12 cellular contexts compared by ENCODE assay signal in genomic region chr1:199685369-199685768, GRCh38.
DNase-seq lines count a peak whose midpoint lies in the region; ATAC-seq and TF ChIP-seq lines count a peak whose summit lies in the region.
"Had no signal": no experiment of that assay in that cellular context is flagged by ENCODE, and none has a peak within 500 bp of the region (broad histone marks: within the 10 kb centered on the region; RNA-seq: fewer than 3 reads in every experiment).

No MANE protein-coding gene starts in this region.

- CTCF ChIA-PET in Calu3 (lab: Charles Lee), result interaction anchor here (0.6 to 1.4 kb wide), 12 partner anchors 268 to 824 kb away, joined by 3 to 19 read pairs (median 4); no protein-coding TSS in a partner anchor

- H2BK120ac ChIP-seq in mesendoderm (ENCODE audit: low read depth, low read length), result no peak overlapping the region

- DNase-seq in Calu3 (no peak), M059J (ENCODE audit: low read depth) (peak; percentile 79), dermis microvascular lymphatic vessel endothelial cell (ENCODE audit: low read depth in 2 of 2) (peak; percentile 32 to 74), mesendoderm (peak; percentile 14)
- no peak for DNase-seq in activated T-cell treated with anti-CD3 and anti-CD28 coated beads, Interleukin-2, amount 50 U/mL, for 24 hours
- DNase-seq: activated CD8-positive, alpha-beta memory T cell treated with anti-CD3 and anti-CD28 coated beads, Interleukin-2, amount 50 U/mL, for 4 hours had no signal

- H3K79me2 ChIP-seq in mesendoderm (ENCODE audit: control insufficient read depth, insufficient read depth, low read length), result no peaks in the 10 kb centered on the region

- no peak overlapping the region for H3K4me3 Mint-ChIP-seq in Calu3 (ENCODE audit: low read depth, unreplicated experiment)
- H3K4me3 Mint-ChIP-seq in activated T-cell treated with anti-CD3 and anti-CD28 coated beads, Interleukin-2, amount 50 U/mL, for 24 hours, result no peak overlapping the region
- H3K4me3 Mint-ChIP-seq: CD14-positive monocyte, nephron progenitor cell had no signal

- H3K4me2 ChIP-seq in mesendoderm (ENCODE audit: low read length), result no peak overlapping the region

- H3K27ac Mint-ChIP-seq in Calu3 (ENCODE audit: unreplicated experiment), result peak overlapping the region; percentile 21
- no peak overlapping the region for H3K27ac Mint-ChIP-seq in activated T-cell treated with anti-CD3 and anti-CD28 coated beads, Interleukin-2, amount 50 U/mL, for 24 hours
- H3K27ac Mint-ChIP-seq: CD14-positive monocyte, nephron progenitor cell had no signal

- H3K36me3 Mint-ChIP-seq in Calu3 (ENCODE audit: insufficient read depth, unreplicated experiment), result peaks cover 5% of the 10 kb centered on the region
- H3K36me3 Mint-ChIP-seq in activated T-cell treated with anti-CD3 and anti-CD28 coated beads, Interleukin-2, amount 50 U/mL, for 24 hours (ENCODE audit: low read depth), result no peaks in the 10 kb centered on the region
- H3K36me3 Mint-ChIP-seq: CD14-positive monocyte had no signal

- H2AK5ac ChIP-seq in mesendoderm (ENCODE audit: low read length), result no peak overlapping the region

- no peak overlapping the region for H4K8ac ChIP-seq in mesendoderm (ENCODE audit: low read depth, low read length)

- H4K5ac ChIP-seq in mesendoderm (ENCODE audit: low read length), result no peak overlapping the region

- peaks cover 41% of the 10 kb centered on the region for H3K4me1 Mint-ChIP-seq in Calu3 (ENCODE audit: low read depth, unreplicated experiment)
- no peaks in the 10 kb centered on the region for H3K4me1 Mint-ChIP-seq in activated T-cell treated with anti-CD3 and anti-CD28 coated beads, Interleukin-2, amount 50 U/mL, for 24 hours (ENCODE audit: low read depth)

- H3K23ac ChIP-seq in mesendoderm (ENCODE audit: low read length), result no peak overlapping the region

- no peak overlapping the region for H3K18ac ChIP-seq in mesendoderm (ENCODE audit: low read length)

- H3K79me1 ChIP-seq in mesendoderm (ENCODE audit: low read length), result no peaks in the 10 kb centered on the region

- no peak overlapping the region for H3K9ac ChIP-seq in mesendoderm (ENCODE audit: low read length)

- no peaks in the 10 kb centered on the region for H3K36me3 ChIP-seq in mesendoderm (ENCODE audit: control insufficient read depth, insufficient read depth, low read length)
- H3K36me3 ChIP-seq: vagina had no signal

- no peak overlapping the region for H3K27ac ChIP-seq in mesendoderm (ENCODE audit: low read depth, low read length)
- H3K27ac ChIP-seq: vagina had no signal

- H2BK5ac ChIP-seq in mesendoderm (ENCODE audit: low read length), result no peak overlapping the region

- ATAC-seq in HG02610 (IDR thresholded peaks at IDR 0.05; ENCODE audit: unreplicated experiment) (no peak), HG03108 (IDR thresholded peaks at IDR 0.05; ENCODE audit: unreplicated experiment) (no peak), HG02981 (IDR thresholded peaks at IDR 0.05; ENCODE audit: unreplicated experiment) (no peak)

- no peak for TF ChIP-seq CTCF in Calu3 (IDR thresholded peaks at IDR 0.05; ENCODE audit: unreplicated experiment)

- intact Hi-C loops in Calu3 (cut with micrococcal nuclease; ENCODE audit: unreplicated experiment), result loop anchor here (2.0 to 10.0 kb wide), 4 partner anchors 259 to 825 kb away; no protein-coding TSS in a partner anchor

- no peak overlapping the region for H3K4ac ChIP-seq in mesendoderm (ENCODE audit: low read depth, low read length)

- H3K4me1 ChIP-seq in mesendoderm (ENCODE audit: control insufficient read depth, low read depth, low read length), result no peaks in the 10 kb centered on the region
- H3K4me1 ChIP-seq: vagina had no signal

- no peak overlapping the region for H2BK15ac ChIP-seq in mesendoderm (replicated peaks; ENCODE audit: low read depth)

- H3K27me3 ChIP-seq in mesendoderm (ENCODE audit: insufficient read depth, low read length, poor library complexity), result no peaks in the 10 kb centered on the region
- H3K27me3 ChIP-seq: vagina had no signal

- no peaks in the 10 kb centered on the region for H3K27me3 Mint-ChIP-seq in Calu3 (ENCODE audit: unreplicated experiment)
- H3K27me3 Mint-ChIP-seq in activated T-cell treated with anti-CD3 and anti-CD28 coated beads, Interleukin-2, amount 50 U/mL, for 24 hours, result peaks cover 27% of the 10 kb centered on the region

- no peak overlapping the region for H3K56ac ChIP-seq in mesendoderm (ENCODE audit: low read length)

- no TSS peak for BruUV-seq in Calu3 (replicated peaks; lab: Mats Ljungman, UMichigan)

- no peak overlapping the region for H3K4me3 ChIP-seq in mesendoderm (ENCODE audit: low read length)
- H3K4me3 ChIP-seq: vagina had no signal

- H3K9me3 Mint-ChIP-seq in Calu3 (ENCODE audit: low read depth, unreplicated experiment), result no peaks in the 10 kb centered on the region
- H3K9me3 Mint-ChIP-seq in activated T-cell treated with anti-CD3 and anti-CD28 coated beads, Interleukin-2, amount 50 U/mL, for 24 hours, result no peaks in the 10 kb centered on the region
- H3K9me3 Mint-ChIP-seq: CD14-positive monocyte, nephron progenitor cell had no signal

- WGBS in mesendoderm (ENCODE audit: extremely low coverage, insufficient coverage, low lambda C conversion rate), result no CpG with 5 or more reads among the region's 2 CpGs

Comparison
In these comparisons a context has a peak if more than half of its experiments do, and no peak if none do; other contexts are left out.
1. DNase-seq: peak in M059J (single experiment), dermis microvascular lymphatic vessel endothelial cell (2 of 2) and mesendoderm (single experiment); none in Calu3 (single experiment) and activated T-cell treated with anti-CD3 and anti-CD28 coated beads, Interleukin-2, amount 50 U/mL, for 24 hours (single experiment).